Comparison of ENCODE assay signal across 8 cellular contexts in genomic region chr4:3480528-3481112, GRCh38. TPM values are rescaled to one million over a fixed set of nuclear protein-coding genes. Genes with fewer than 3 reads are reported as not detected.
A peak's percentile ranks its signal among the peaks of the same experiment; 100 is the strongest.
DNase-seq lines count a peak whose midpoint lies in the region; ATAC-seq and TF ChIP-seq lines count a peak whose summit lies in the region.

No MANE protein-coding gene starts in this region.

- ATAC-seq in HG03159 (IDR thresholded peaks at IDR 0.05; ENCODE audit: unreplicated experiment) (peak; percentile 43), mucosa of descending colon (peak; percentile 65), HG02973 (IDR thresholded peaks at IDR 0.05; ENCODE audit: unreplicated experiment) (no peak)

- intact Hi-C loops in mucosa of descending colon (cut with DNase I, micrococcal nuclease): no loop called here

- DNase-seq in GDM1 (lab: John Stamatoyannopoulos, UW): peak; percentile 42
- DNase-seq in NOMO-1 treated with DMSO at 0.1 percent for 48 hours (lab: John Stamatoyannopoulos, UW; ENCODE audit: unreplicated experiment): peak; percentile 69
- peak; percentile 77 for DNase-seq in activated CD8-positive, alpha-beta memory T cell treated with anti-CD3 and anti-CD28 coated beads, Interleukin-2, amount 50 U/mL, for 4 hours
- peak; percentile 65 for DNase-seq in epithelial cell of esophagus (ENCODE audit: low read depth)
- DNase-seq in mucosa of descending colon: peak; percentile 76 to 88 (median 85)
- DNase-seq in stimulated activated CD8-positive, alpha-beta memory T cell treated with anti-CD3 and anti-CD28 coated beads, Interleukin-4, amount 100 ng/mL, for 48 hours: peak; percentile 92

- H3K9me3 ChIP-seq in mucosa of descending colon: no peaks in the 10 kb centered on the region

- peaks cover 16% of the 10 kb centered on the region for H3K4me1 ChIP-seq in mucosa of descending colon (ENCODE audit: low read depth)

- no peak overlapping the region for H3K4me3 ChIP-seq in epithelial cell of esophagus (ENCODE audit: low read length)
- H3K4me3 ChIP-seq in mucosa of descending colon: no peak overlapping the region

- H3K36me3 ChIP-seq in mucosa of descending colon (ENCODE audit: low read depth): no peaks in the 10 kb centered on the region

- TF ChIP-seq CTCF in epithelial cell of esophagus (IDR thresholded peaks at IDR 0.05; ENCODE audit: insufficient read depth, low read depth, low read length, missing control alignments) (peak; percentile 97), mucosa of descending colon (IDR thresholded peaks at IDR 0.05) (peak; percentile 100)

RNA-seq across cellular contexts. Expression of gene DOK7, which starts 17.5 kb away (rescaled TPM):
- total RNA-seq in mucosa of descending colon: under 1 TPM; 0.28 to 0.61 (median 0.39) TPM

RNA-seq across cellular contexts. Expression of gene HGFAC, which starts 38.9 kb away (rescaled TPM):
- under 1 TPM in 1 of 3 donors, not detected in 2; 0.95 TPM for total RNA-seq in mucosa of descending colon

RNA-seq across cellular contexts. Expression of gene LRPAP1, which starts 51.6 kb away (rescaled TPM):
- total RNA-seq in mucosa of descending colon: 100 to 1,000 TPM; 109 to 139 (median 137) TPM

Comparison
In these comparisons a context has a peak if more than half of its experiments do, and no peak if none do; other contexts are left out.
1. DNase-seq: peak in every context shown above with its lines; median percentile 92 in stimulated activated CD8-positive, alpha-beta memory T cell treated with anti-CD3 and anti-CD28 coated beads, Interleukin-4, amount 100 ng/mL, for 48 hours; 85 in mucosa of descending colon; 77 in activated CD8-positive, alpha-beta memory T cell treated with anti-CD3 and anti-CD28 coated beads, Interleukin-2, amount 50 U/mL, for 4 hours; 69 in NOMO-1 treated with DMSO at 0.1 percent for 48 hours; 65 in epithelial cell of esophagus; 42 in GDM1.